ENCODE assay signal across 22 cellular contexts in the genomic region with DNA sequence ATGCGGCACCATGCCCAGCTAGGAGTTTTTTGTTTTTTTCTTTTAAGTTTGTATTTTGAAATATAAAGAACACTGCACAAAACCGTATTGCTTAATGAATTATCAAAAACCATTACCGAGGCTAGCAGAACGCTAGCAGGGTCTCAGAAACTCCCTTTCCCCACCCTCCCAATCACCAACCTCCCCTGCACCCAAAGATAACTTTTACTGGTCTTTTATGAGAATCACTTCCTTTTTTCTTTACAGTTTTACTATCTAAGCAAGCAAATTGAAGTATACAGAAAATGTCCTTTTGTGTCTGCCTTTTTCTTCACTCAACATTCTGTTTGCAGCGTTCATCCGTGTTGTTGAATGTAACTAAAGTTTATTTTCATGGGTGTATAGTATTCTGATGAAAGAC. TPM values are rescaled to one million over a fixed set of nuclear protein-coding genes. Genes with fewer than 3 reads are reported as not detected.
"Had no signal": no experiment of that assay in that cellular context is flagged by ENCODE, and none has a peak within 500 bp of the region (broad histone marks: within the 10 kb centered on the region; RNA-seq: fewer than 3 reads in every experiment).

No MANE protein-coding gene starts in this region.

- H3K36me3 Mint-ChIP-seq: activated naive CD8-positive, alpha-beta T cell; natural killer cell treated with Interleukin-12 subunit alpha and Interleukin-12 subunit beta and Interleukin-15 and Interleukin-18, amount 100 ng/mL, for 72 hours; stimulated activated memory B cell treated with anti-CD40 and anti-IgM and Interleukin-4, amounts not matched to agents 10 μg/mL and 1 μg/mL and 100 μg/mL, for 72 hours; T-cell had no signal

- H3K4me3 Mint-ChIP-seq: activated CD8-positive, alpha-beta memory T cell treated with anti-CD3 and anti-CD28 coated beads, Interleukin-2, amount 10 ng/mL, durations not matched to agents 7 days and 5 days; activated naive CD8-positive, alpha-beta T cell; activated T-cell treated with anti-CD3 and anti-CD28 coated beads, Interleukin-2, amount 50 U/mL, for 24 hours; natural killer cell treated with Interleukin-12 subunit alpha and Interleukin-12 subunit beta and Interleukin-15 and Interleukin-18, amount 100 ng/mL, for 72 hours; stimulated activated memory B cell treated with anti-CD40 and anti-IgM and Interleukin-4, amounts not matched to agents 10 μg/mL and 1 μg/mL and 100 μg/mL, for 72 hours; T-cell had no signal

- ATAC-seq: activated CD8-positive, alpha-beta memory T cell treated with anti-CD3 and anti-CD28 coated beads, Interleukin-2, amount 10 ng/mL, durations not matched to agents 7 days and 5 days; foreskin keratinocyte; left cardiac atrium; lower lobe of right lung; mucosa of descending colon; natural killer cell treated with Interleukin-12 subunit alpha and Interleukin-12 subunit beta and Interleukin-15 and Interleukin-18, amount 100 ng/mL, for 72 hours; sciatic nerve; stimulated activated memory B cell treated with anti-CD40 and anti-IgM and Interleukin-4, amounts not matched to agents 10 μg/mL and 1 μg/mL and 100 μg/mL, for 72 hours; T-cell had no signal

- H3K9me3 Mint-ChIP-seq: activated T-cell treated with anti-CD3 and anti-CD28 coated beads, Interleukin-2, amount 50 U/mL, for 24 hours; natural killer cell treated with Interleukin-12 subunit alpha and Interleukin-12 subunit beta and Interleukin-15 and Interleukin-18, amount 100 ng/mL, for 72 hours; stimulated activated memory B cell treated with anti-CD40 and anti-IgM and Interleukin-4, amounts not matched to agents 10 μg/mL and 1 μg/mL and 100 μg/mL, for 72 hours; T-cell had no signal

- H3K27ac Mint-ChIP-seq: activated CD8-positive, alpha-beta memory T cell treated with anti-CD3 and anti-CD28 coated beads, Interleukin-2, amount 10 ng/mL, durations not matched to agents 7 days and 5 days; activated naive CD8-positive, alpha-beta T cell; activated T-cell treated with anti-CD3 and anti-CD28 coated beads, Interleukin-2, amount 50 U/mL, for 24 hours; natural killer cell treated with Interleukin-12 subunit alpha and Interleukin-12 subunit beta and Interleukin-15 and Interleukin-18, amount 100 ng/mL, for 72 hours; progenitor cell of endocrine pancreas; stimulated activated memory B cell treated with anti-CD40 and anti-IgM and Interleukin-4, amounts not matched to agents 10 μg/mL and 1 μg/mL and 100 μg/mL, for 72 hours had no signal

- H3K36me3 ChIP-seq: ascending aorta, lower lobe of right lung, spleen had no signal

- H3K27me3 ChIP-seq: ascending aorta, foreskin keratinocyte, spleen had no signal

- H3K27ac ChIP-seq: ascending aorta, foreskin keratinocyte, lower lobe of right lung, spleen had no signal

- H3K9me3 ChIP-seq: ascending aorta, lower lobe of right lung, mucosa of descending colon, spleen had no signal

- H3K4me3 ChIP-seq: ascending aorta, lower lobe of right lung, mucosa of descending colon, spleen had no signal

- DNase-seq: activated CD4-positive, alpha-beta T cell treated with anti-CD3 and anti-CD28 coated beads, Interleukin-2, amount 50 U/mL, for 48 hours; activated CD4-positive, CD25-positive, alpha-beta regulatory T cell treated with anti-CD3 and anti-CD28 coated beads, Interleukin-2, amount 50 U/mL, for 72 hours; activated CD8-positive, alpha-beta memory T cell treated with anti-CD3 and anti-CD28 coated beads, Interleukin-2, amount 10 ng/mL, durations not matched to agents 7 days and 5 days; activated effector memory CD4-positive, alpha-beta T cell treated with anti-CD3 and anti-CD28 coated beads, Interleukin-2, amount 50 U/mL, for 16 hours; activated T-cell treated with anti-CD3 and anti-CD28 coated beads, Interleukin-2, amount 50 U/mL, for 24 hours; foreskin keratinocyte; head of caudate nucleus; left cardiac atrium; occipital lobe; spleen; stimulated activated CD4-positive, alpha-beta T cell treated with anti-CD3 and anti-CD28 coated beads, Interleukin-1b, Interleukin-23, amount 100 ng/mL, for 48 hours; T-cell had no signal

- H3K27me3 Mint-ChIP-seq: activated CD8-positive, alpha-beta memory T cell treated with anti-CD3 and anti-CD28 coated beads, Interleukin-2, amount 10 ng/mL, durations not matched to agents 7 days and 5 days; activated naive CD8-positive, alpha-beta T cell; activated T-cell treated with anti-CD3 and anti-CD28 coated beads, Interleukin-2, amount 50 U/mL, for 24 hours; stimulated activated memory B cell treated with anti-CD40 and anti-IgM and Interleukin-4, amounts not matched to agents 10 μg/mL and 1 μg/mL and 100 μg/mL, for 72 hours; T-cell had no signal

RNA-seq across cellular contexts. Expression of gene CCL26, which starts 46.7 kb away (rescaled TPM):
- total RNA-seq: activated CD8-positive, alpha-beta memory T cell treated with anti-CD3 and anti-CD28 coated beads, Interleukin-2, amount 10 ng/mL, durations not matched to agents 7 days and 5 days; ascending aorta; bronchial epithelial cell; chondrocyte; foreskin keratinocyte; lower lobe of right lung; natural killer cell treated with Interleukin-12 subunit alpha and Interleukin-12 subunit beta and Interleukin-15 and Interleukin-18, amount 100 ng/mL, for 72 hours; occipital lobe; progenitor cell of endocrine pancreas; spleen; T-cell had no signal
- polyA plus RNA-seq: foreskin keratinocyte had no signal
